20 cellular contexts compared by ENCODE assay signal in genomic region chr3:124657138-124657537, GRCh38.
DNase-seq lines count a peak whose midpoint lies in the region; ATAC-seq, FAIRE-seq and TF ChIP-seq lines count a peak whose summit lies in the region.
"Had no signal": no experiment of that assay in that cellular context is flagged by ENCODE, and none has a peak within 500 bp of the region (broad histone marks: within the 10 kb centered on the region; RNA-seq: fewer than 3 reads in every experiment).

No MANE protein-coding gene starts in this region.

- TF ChIP-seq CTCF in GM12865 (IDR thresholded peaks at IDR 0.05; ENCODE audit: insufficient read depth, low read depth, low read length, missing control alignments) (no peak), choroid plexus epithelial cell (conservative IDR thresholded peaks at IDR 0.05; ENCODE audit: low read depth, low read length) (no peak)

- intact Hi-C loops in activated T-helper 1 cell treated with anti-CD3 and anti-CD28 coated beads, Interleukin-12 subunit alpha, Interleukin-12 subunit beta, Interleukin-2, Interleukin-4 antibody, amounts not matched to agents 30 ng/mL and 10 ng/mL and 1 ng/mL, durations not matched to agents 14 hours and 24 hours and 36 hours (cut with micrococcal nuclease), result no loop called here

- H3K4me3 Mint-ChIP-seq in activated T-cell treated with anti-CD3 and anti-CD28 coated beads, Interleukin-2, amount 50 U/mL, for 24 hours, result no peak overlapping the region
- no peak overlapping the region for H3K4me3 Mint-ChIP-seq in activated T-helper 1 cell treated with anti-CD3 and anti-CD28 coated beads, Interleukin-12 subunit alpha, Interleukin-12 subunit beta, Interleukin-2, Interleukin-4 antibody, amounts not matched to agents 30 ng/mL and 10 ng/mL and 1 ng/mL, durations not matched to agents 14 hours and 24 hours and 36 hours
- H3K4me3 Mint-ChIP-seq: CD4-positive, alpha-beta T cell; H9 had no signal

- H3K4me1 Mint-ChIP-seq in activated T-cell treated with anti-CD3 and anti-CD28 coated beads, Interleukin-2, amount 50 U/mL, for 24 hours (ENCODE audit: low read depth), result peaks cover 14% of the 10 kb centered on the region
- H3K4me1 Mint-ChIP-seq in activated T-helper 1 cell treated with anti-CD3 and anti-CD28 coated beads, Interleukin-12 subunit alpha, Interleukin-12 subunit beta, Interleukin-2, Interleukin-4 antibody, amounts not matched to agents 30 ng/mL and 10 ng/mL and 1 ng/mL, durations not matched to agents 14 hours and 24 hours and 36 hours (ENCODE audit: low read depth), result peaks cover 5% of the 10 kb centered on the region
- H3K4me1 Mint-ChIP-seq: H9 had no signal

- H3K4me3 ChIP-seq in GM12865 (ENCODE audit: low read depth, low read length) (no peak overlapping the region), choroid plexus epithelial cell (ENCODE audit: low read depth, low read length) (no peak overlapping the region)
- H3K4me3 ChIP-seq: K562 had no signal

- ATAC-seq in GM18907 (IDR thresholded peaks at IDR 0.05; ENCODE audit: unreplicated experiment), result no peak
- ATAC-seq: K562 had no signal

- FAIRE-seq in GM12892 (lab: Jason Lieb, UNC), result peak; percentile 36
- FAIRE-seq: A204.1, D721Med, G401.6, H1, HTR-8/SVneo, K562 had no signal

- peaks cover 10% of the 10 kb centered on the region for H3K27me3 Mint-ChIP-seq in activated T-cell treated with anti-CD3 and anti-CD28 coated beads, Interleukin-2, amount 50 U/mL, for 24 hours
- peaks cover 33% of the 10 kb centered on the region for H3K27me3 Mint-ChIP-seq in activated T-helper 1 cell treated with anti-CD3 and anti-CD28 coated beads, Interleukin-12 subunit alpha, Interleukin-12 subunit beta, Interleukin-2, Interleukin-4 antibody, amounts not matched to agents 30 ng/mL and 10 ng/mL and 1 ng/mL, durations not matched to agents 14 hours and 24 hours and 36 hours (ENCODE audit: insufficient read depth)

- peak; percentile 21 for DNase-seq in GM12865 (ENCODE audit: low read depth)
- no peak for DNase-seq in GM12892 (ENCODE audit: insufficient read length)
- DNase-seq in MV-4-11 (lab: John Stamatoyannopoulos, UW), result peak; percentile 55
- peak; percentile 13 for DNase-seq in choroid plexus epithelial cell (ENCODE audit: low read depth)
- DNase-seq in activated T-cell treated with anti-CD3 and anti-CD28 coated beads, Interleukin-2, amount 50 U/mL, for 24 hours, result no peak
- no peak for DNase-seq in activated T-helper 1 cell treated with anti-CD3 and anti-CD28 coated beads, Interleukin-12 subunit alpha, Interleukin-12 subunit beta, Interleukin-2, Interleukin-4 antibody, amounts not matched to agents 30 ng/mL and 10 ng/mL and 1 ng/mL, durations not matched to agents 14 hours and 24 hours and 36 hours (ENCODE audit: low spot score)
- no peak for DNase-seq in OCI-M2 (lab: John Stamatoyannopoulos, UW; ENCODE audit: unreplicated experiment)
- DNase-seq: ACHN; BE2C; Caco-2; CD4-positive, alpha-beta T cell; H9; IMR-90 had no signal

- no peak overlapping the region for H3K27ac Mint-ChIP-seq in activated T-cell treated with anti-CD3 and anti-CD28 coated beads, Interleukin-2, amount 50 U/mL, for 24 hours
- H3K27ac Mint-ChIP-seq in activated T-helper 1 cell treated with anti-CD3 and anti-CD28 coated beads, Interleukin-12 subunit alpha, Interleukin-12 subunit beta, Interleukin-2, Interleukin-4 antibody, amounts not matched to agents 30 ng/mL and 10 ng/mL and 1 ng/mL, durations not matched to agents 14 hours and 24 hours and 36 hours, result no peak overlapping the region
- H3K27ac Mint-ChIP-seq: CD4-positive, alpha-beta T cell had no signal

- peaks cover 2% of the 10 kb centered on the region for H3K36me3 Mint-ChIP-seq in activated T-cell treated with anti-CD3 and anti-CD28 coated beads, Interleukin-2, amount 50 U/mL, for 24 hours (ENCODE audit: low read depth)
- H3K36me3 Mint-ChIP-seq in activated T-helper 1 cell treated with anti-CD3 and anti-CD28 coated beads, Interleukin-12 subunit alpha, Interleukin-12 subunit beta, Interleukin-2, Interleukin-4 antibody, amounts not matched to agents 30 ng/mL and 10 ng/mL and 1 ng/mL, durations not matched to agents 14 hours and 24 hours and 36 hours (ENCODE audit: low read depth), result no peaks in the 10 kb centered on the region

- TF ChIP-seq POLR2A in GM12892 (IDR thresholded peaks at IDR 0.05; ENCODE audit: low read depth, low read length), result no peak

- H3K9me3 Mint-ChIP-seq in activated T-cell treated with anti-CD3 and anti-CD28 coated beads, Interleukin-2, amount 50 U/mL, for 24 hours, result no peaks in the 10 kb centered on the region
- no peaks in the 10 kb centered on the region for H3K9me3 Mint-ChIP-seq in activated T-helper 1 cell treated with anti-CD3 and anti-CD28 coated beads, Interleukin-12 subunit alpha, Interleukin-12 subunit beta, Interleukin-2, Interleukin-4 antibody, amounts not matched to agents 30 ng/mL and 10 ng/mL and 1 ng/mL, durations not matched to agents 14 hours and 24 hours and 36 hours
- H3K9me3 Mint-ChIP-seq: CD4-positive, alpha-beta T cell; H9 had no signal

Comparison
In these comparisons a context has a peak if more than half of its experiments do, and no peak if none do; other contexts are left out.
1. DNase-seq: peak in GM12865 (single experiment), MV-4-11 (single experiment) and choroid plexus epithelial cell (single experiment); none in GM12892 (single experiment), activated T-cell treated with anti-CD3 and anti-CD28 coated beads, Interleukin-2, amount 50 U/mL, for 24 hours (single experiment), activated T-helper 1 cell treated with anti-CD3 and anti-CD28 coated beads, Interleukin-12 subunit alpha, Interleukin-12 subunit beta, Interleukin-2, Interleukin-4 antibody, amounts not matched to agents 30 ng/mL and 10 ng/mL and 1 ng/mL, durations not matched to agents 14 hours and 24 hours and 36 hours (single experiment) and OCI-M2 (single experiment).